Comparison of ENCODE assay signal across 25 cellular contexts in genomic region chr10:3278771-3279170, GRCh38.
"Had no signal": no experiment of that assay in that cellular context is flagged by ENCODE, and none has a peak within 500 bp of the region (broad histone marks: within the 10 kb centered on the region; RNA-seq: fewer than 3 reads in every experiment).

No MANE protein-coding gene starts in this region.

- H3K27me3 ChIP-seq: brain microvascular endothelial cell had no signal

- H3K36me3 ChIP-seq: brain microvascular endothelial cell had no signal

- H3K4me3 ChIP-seq: coronary artery had no signal

- DNase-seq: activated CD4-positive, alpha-beta memory T cell treated with anti-CD3 and anti-CD28 coated beads for 36 hours; activated CD4-positive, alpha-beta T cell treated with anti-CD3 and anti-CD28 coated beads for 36 hours; activated CD4-positive, alpha-beta T cell treated with anti-CD3 and anti-CD28 coated beads, Interleukin-2, amount 10 ng/mL, durations not matched to agents 24 days and 14 days; activated CD4-positive, CD25-positive, alpha-beta regulatory T cell; activated CD4-positive, CD25-positive, alpha-beta regulatory T cell treated with anti-CD3 and anti-CD28 coated beads, Interleukin-2, amount 50 U/mL, for 72 hours; activated CD8-positive, alpha-beta memory T cell treated with anti-CD3 and anti-CD28 coated beads, Interleukin-2, amount 10 ng/mL, durations not matched to agents 7 days and 5 days; activated CD8-positive, alpha-beta memory T cell treated with anti-CD3 and anti-CD28 coated beads, Interleukin-2, amount 50 U/mL, for 4 hours; activated CD8-positive, alpha-beta T cell treated with anti-CD3 and anti-CD28 coated beads, Interleukin-2, amount 10 ng/mL, durations not matched to agents 7 days and 5 days; activated gamma-delta T cell; activated naive CD4-positive, alpha-beta T cell; activated naive CD4-positive, alpha-beta T cell treated with anti-CD3 and anti-CD28 coated beads, Interleukin-2, amount 10 ng/mL, durations not matched to agents 7 days and 5 days; activated T-cell treated with anti-CD3 and anti-CD28 coated beads, Interleukin-2, amount 50 U/mL, for 1 hour; activated T-cell treated with anti-CD3 and anti-CD28 coated beads, Interleukin-2, amount 50 U/mL, for 48 hours; amniotic stem cell; anterior cingulate cortex; brain microvascular endothelial cell; effector CD4-positive, alpha-beta T cell; effector memory CD8-positive, alpha-beta T cell; foreskin fibroblast; head of caudate nucleus; hippocampal formation; T-helper 17 cell; T1000 had no signal

- ATAC-seq: activated CD4-positive, alpha-beta T cell treated with anti-CD3 and anti-CD28 coated beads for 36 hours; activated CD8-positive, alpha-beta memory T cell treated with anti-CD3 and anti-CD28 coated beads, Interleukin-2, amount 10 ng/mL, durations not matched to agents 7 days and 5 days; activated CD8-positive, alpha-beta T cell treated with anti-CD3 and anti-CD28 coated beads, Interleukin-2, amount 10 ng/mL, durations not matched to agents 7 days and 5 days; effector memory CD8-positive, alpha-beta T cell; esophagus mucosa; T-helper 17 cell had no signal

- H3K27ac ChIP-seq: brain microvascular endothelial cell, coronary artery had no signal
